20 cellular contexts compared by ENCODE assay signal in the genomic region with DNA sequence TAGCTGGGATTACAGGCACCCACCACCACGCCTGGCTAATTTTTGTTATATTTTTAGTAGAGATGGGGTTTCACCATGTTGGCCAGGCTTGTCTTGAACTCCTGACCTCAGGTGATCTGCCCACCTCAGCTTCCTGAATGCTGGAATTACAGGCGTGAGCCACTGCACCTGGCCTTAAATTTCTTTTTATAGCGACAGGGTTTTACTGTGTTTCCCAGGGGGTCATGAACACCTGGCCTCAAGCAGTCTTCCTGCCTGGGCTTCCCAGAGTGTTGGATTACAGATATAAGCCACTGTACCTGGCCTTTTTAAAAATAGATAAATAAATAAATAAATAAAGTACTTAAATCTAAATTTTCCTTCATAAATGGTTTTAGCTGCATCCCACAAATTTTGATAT. TPM values are rescaled to one million over a fixed set of nuclear protein-coding genes. Genes with fewer than 3 reads are reported as not detected.
"Had no signal": no experiment of that assay in that cellular context is flagged by ENCODE, and none has a peak within 500 bp of the region (broad histone marks: within the 10 kb centered on the region; RNA-seq: fewer than 3 reads in every experiment).

No MANE protein-coding gene starts in this region.

- H3K4me3 ChIP-seq: hepatocyte, left ventricle myocardium inferior, right lobe of liver, spleen, upper lobe of right lung had no signal

- H2AFZ ChIP-seq: hepatocyte had no signal

- H3K27ac ChIP-seq: left ventricle myocardium inferior, right lobe of liver, spleen, upper lobe of right lung, WERI-Rb-1 had no signal

- H3K9me3 Mint-ChIP-seq: activated T-cell treated with anti-CD3 and anti-CD28 coated beads, Interleukin-2, amount 50 U/mL, for 72 hours; nephron; stimulated activated naive CD8-positive, alpha-beta T cell treated with anti-CD3 and anti-CD28 coated beads, Interleukin-15, amount 100 ng/mL, for 72 hours had no signal

- H3K36me3 ChIP-seq: left ventricle myocardium inferior, right lobe of liver, spleen, upper lobe of right lung, WERI-Rb-1 had no signal

- ATAC-seq: activated CD4-positive, alpha-beta T cell treated with anti-CD3 and anti-CD28 coated beads for 36 hours; activated T-cell treated with anti-CD3 and anti-CD28 coated beads, Interleukin-2, amount 50 U/mL, for 72 hours; right lobe of liver; stimulated activated naive CD8-positive, alpha-beta T cell treated with anti-CD3 and anti-CD28 coated beads, Interleukin-15, amount 100 ng/mL, for 72 hours; T-helper 17 cell; upper lobe of right lung had no signal

- H3K36me3 Mint-ChIP-seq: activated naive CD8-positive, alpha-beta T cell had no signal

- H3K4me1 ChIP-seq: left ventricle myocardium inferior, right lobe of liver, spleen, upper lobe of right lung had no signal

- H3K9me3 ChIP-seq: left ventricle myocardium inferior, right lobe of liver, spleen, upper lobe of right lung had no signal

- H3K4me3 Mint-ChIP-seq: activated CD4-positive, alpha-beta T cell treated with anti-CD3 and anti-CD28 coated beads for 36 hours; activated naive CD8-positive, alpha-beta T cell; activated T-cell treated with anti-CD3 and anti-CD28 coated beads, Interleukin-2, amount 50 U/mL, for 72 hours; nephron; stimulated activated naive CD8-positive, alpha-beta T cell treated with anti-CD3 and anti-CD28 coated beads, Interleukin-15, amount 100 ng/mL, for 72 hours; T-helper 17 cell had no signal

- H3K4me1 Mint-ChIP-seq: activated CD4-positive, alpha-beta T cell treated with anti-CD3 and anti-CD28 coated beads for 36 hours; stimulated activated naive CD8-positive, alpha-beta T cell treated with anti-CD3 and anti-CD28 coated beads, Interleukin-15, amount 100 ng/mL, for 72 hours had no signal

- H3K27ac Mint-ChIP-seq: activated CD4-positive, alpha-beta T cell treated with anti-CD3 and anti-CD28 coated beads for 36 hours; activated naive CD8-positive, alpha-beta T cell; activated T-cell treated with anti-CD3 and anti-CD28 coated beads, Interleukin-2, amount 50 U/mL, for 72 hours; nephron; stimulated activated naive CD8-positive, alpha-beta T cell treated with anti-CD3 and anti-CD28 coated beads, Interleukin-15, amount 100 ng/mL, for 72 hours; T-helper 17 cell had no signal

- DNase-seq: activated CD4-positive, alpha-beta T cell treated with anti-CD3 and anti-CD28 coated beads for 36 hours; activated CD8-positive, alpha-beta memory T cell treated with anti-CD3 and anti-CD28 coated beads, Interleukin-2, amount 50 U/mL, for 48 hours; activated gamma-delta T cell; activated T-cell treated with anti-CD3 and anti-CD28 coated beads, Interleukin-2, amount 50 U/mL, for 72 hours; amniotic stem cell; kidney; left ventricle myocardium inferior; right lobe of liver; spleen; stimulated activated naive CD8-positive, alpha-beta T cell treated with anti-CD3 and anti-CD28 coated beads, Interleukin-15, amount 100 ng/mL, for 72 hours; T-helper 17 cell; upper lobe of right lung; WERI-Rb-1 had no signal

- H3K27me3 ChIP-seq: hepatocyte, right lobe of liver, upper lobe of right lung had no signal

RNA-seq across cellular contexts. Expression of a gene that starts 57.5 kb away (rescaled TPM):
- total RNA-seq: activated CD4-positive, alpha-beta T cell treated with anti-CD3 and anti-CD28 coated beads for 36 hours; activated T-cell treated with anti-CD3 and anti-CD28 coated beads, Interleukin-2, amount 50 U/mL, for 72 hours; cardiac septum; kidney; left ventricle myocardium inferior; omental fat pad; pulmonary artery endothelial cell; right lobe of liver; spleen; T-helper 17 cell; upper lobe of right lung had no signal
- polyA plus RNA-seq: esophagus, spleen had no signal
